ENCODE assay signal across 8 cellular contexts in genomic region chr11:108008656-108009496, GRCh38.
A peak's percentile ranks its signal among the peaks of the same experiment; 100 is the strongest.
DNase-seq lines count a peak whose midpoint lies in the region; ATAC-seq and TF ChIP-seq lines count a peak whose summit lies in the region.

Gene CUL5, plus strand, starts transcription at chr11:108008898. Its CDS starts 451 bp downstream, at chr11:108009349.

- H3K27ac ChIP-seq in OCI-LY3 (ENCODE audit: low read length) = peak within 1 kb of the TSS; percentile 75
- peak within 1 kb of the TSS; percentile 83 for H3K27ac ChIP-seq in epithelial cell of prostate
- peak within 1 kb of the TSS; percentile 97 to 98 for H3K27ac ChIP-seq in mucosa of rectum (ENCODE audit: low read depth in 2 of 2, low read length in 2 of 2)

- H3K27me3 ChIP-seq in OCI-LY3 (ENCODE audit: low read depth, low read length) (no peaks in the 10 kb centered on the region), mucosa of rectum (ENCODE audit: control insufficient read depth in 2 of 2, insufficient read depth in 2 of 2, low read length in 2 of 2) (no peaks in the 10 kb centered on the region)

- peak within 1 kb of the TSS; percentile 99 for H2AFZ ChIP-seq in OCI-LY3 (ENCODE audit: low read depth, low read length)

- H3K79me2 ChIP-seq in OCI-LY3 (ENCODE audit: low read length) = peaks cover 51% of the 10 kb centered on the region

- H3K4me2 ChIP-seq in OCI-LY3 (ENCODE audit: low read length) = peak within 1 kb of the TSS; percentile 99

- H3K9ac ChIP-seq in OCI-LY3 (ENCODE audit: low read length) = peak within 1 kb of the TSS; percentile 99
- peak within 1 kb of the TSS; percentile 98 to 100 for H3K9ac ChIP-seq in mucosa of rectum (ENCODE audit: low read depth in 1 of 2, low read length in 2 of 2)

- TF ChIP-seq CTCF in OCI-LY3 (IDR thresholded peaks at IDR 0.05; ENCODE audit: low read depth, low read length) = peak; percentile 57

- ATAC-seq in GM21526 (IDR thresholded peaks at IDR 0.05; ENCODE audit: low FRiP score, unreplicated experiment) = peak; percentile 87

- DNase-seq in DMS153 treated with DMSO at 0.1 percent for 48 hours (lab: John Stamatoyannopoulos, UW; ENCODE audit: unreplicated experiment) (peak; percentile 75), HuH-7.5 (ENCODE audit: low spot score) (peak; percentile 51), activated T-cell treated with anti-CD3 and anti-CD28 coated beads for 4 hours (peak; percentile 87), epithelial cell of prostate (ENCODE audit: low read depth, low spot score) (no peak)
- DNase-seq in stimulated activated CD8-positive, alpha-beta memory T cell treated with anti-CD3 and anti-CD28 coated beads, Interleukin-4, amount 100 ng/mL, for 48 hours = peak; percentile 93

- H3K9me3 ChIP-seq in OCI-LY3 (ENCODE audit: insufficient read depth, low read length) = no peaks in the 10 kb centered on the region
- no peaks in the 10 kb centered on the region for H3K9me3 ChIP-seq in mucosa of rectum (ENCODE audit: control insufficient read depth in 2 of 2, low read length in 2 of 2)

- H3K36me3 ChIP-seq in OCI-LY3 (replicated peaks; ENCODE audit: low read depth, low read length) (peaks cover under 1% of the 10 kb centered on the region), mucosa of rectum (ENCODE audit: control insufficient read depth in 2 of 2, insufficient read depth in 2 of 2, low read length in 2 of 2) (no peaks in the 10 kb centered on the region)

- H3K4me3 ChIP-seq in OCI-LY3 (ENCODE audit: low read length) = peak within 1 kb of the TSS; percentile 99
- peak within 1 kb of the TSS; percentile 93 to 99 for H3K4me3 ChIP-seq in mucosa of rectum (ENCODE audit: low read length in 2 of 2)

- H4K20me1 ChIP-seq in OCI-LY3 (ENCODE audit: insufficient read depth, low read length) = peaks cover 9% of the 10 kb centered on the region; the same call in 1 of the 2 replicates

- peaks cover 14% of the 10 kb centered on the region for H3K4me1 ChIP-seq in OCI-LY3 (ENCODE audit: low read length)
- H3K4me1 ChIP-seq in mucosa of rectum (ENCODE audit: control insufficient read depth in 2 of 2, insufficient read depth in 2 of 2, low read length in 2 of 2) = peaks cover 9 to 14% of the 10 kb centered on the region in 2 donors
